11 cellular contexts compared by ENCODE assay signal in genomic region chr1:21673277-21673780, GRCh38. TPM values are rescaled to one million over a fixed set of nuclear protein-coding genes. Genes with fewer than 3 reads are reported as not detected.
DNase-seq lines count a peak whose midpoint lies in the region; ATAC-seq, FAIRE-seq and TF ChIP-seq lines count a peak whose summit lies in the region.
"Had no signal": no experiment of that assay in that cellular context is flagged by ENCODE, and none has a peak within 500 bp of the region (broad histone marks: within the 10 kb centered on the region; RNA-seq: fewer than 3 reads in every experiment).

No MANE protein-coding gene starts in this region.

- H2BK5ac ChIP-seq in H1 (ENCODE audit: low read depth, low read length), result no peak overlapping the region; the same call in 1 of the 2 replicates

- peaks cover 13% of the 10 kb centered on the region for H3K23me2 ChIP-seq in H1 (ENCODE audit: low read depth, low read length)

- no peak overlapping the region for H3K9ac ChIP-seq in H1 (replicated peaks in 1 of 4; ENCODE audit: extremely low read depth in 1 of 4, low read depth in 3 of 4, low read length in 3 of 4)
- H3K9ac ChIP-seq: parathyroid adenoma had no signal

- H3K23ac ChIP-seq in H1 (ENCODE audit: insufficient read length), result no peak overlapping the region

- H3K27me3 ChIP-seq in H1 (replicated peaks in 1 of 4; ENCODE audit: control insufficient read depth in 3 of 4, extremely low read depth in 1 of 4, insufficient read depth in 3 of 4, low read length in 3 of 4) (peaks cover 0 to 17% (median 12%) of the 10 kb centered on the region in 4 experiments; a peak in 5 of 7 replicates), ovary (no peaks in the 10 kb centered on the region)

- 80% methylated on average over 9 of the region's 9 CpGs; no CpG with 5 or more reads in 1 of the 2 experiments for WGBS in H1 (ENCODE audit: extremely low coverage in 1 of 2, insufficient coverage in 1 of 2, insufficient read length in 1 of 2, insufficient replicate concordance in 2 of 2, low coverage in 1 of 2, low lambda C conversion rate in 2 of 2, missing lambda C conversion rate in 1 of 2), 2 experiments
- WGBS in ovary, 3 donors, result 1 to 3% (median 1%) methylated on average over 9 of the region's 9 CpGs

- peaks cover 0 to 2% of the 10 kb centered on the region in 2 experiments for H4K20me1 ChIP-seq in H1 (replicated peaks in 1 of 2; ENCODE audit: control insufficient read depth in 1 of 2, insufficient read depth in 2 of 2, low read length in 2 of 2)

- TF ChIP-seq POLR2A in H1 (IDR thresholded peaks at IDR 0.05; ENCODE audit: control extremely low read depth in 1 of 2, low read depth in 2 of 2, low read length in 2 of 2) (peak in 1 of 2 experiments; percentile 16; a peak in 1 of 3 replicates), ovary (IDR thresholded peaks at IDR 0.05) (no peak)

- peaks cover 0 to 1% (median 0%) of the 10 kb centered on the region in 4 experiments; a peak in 1 of 8 replicates for H3K36me3 ChIP-seq in H1 (ENCODE audit: control insufficient read depth in 2 of 4, insufficient read depth in 4 of 4, low read length in 3 of 4)
- H3K36me3 ChIP-seq in ovary, result no peaks in the 10 kb centered on the region
- H3K36me3 ChIP-seq: cardiac muscle cell had no signal

- no peaks in the 10 kb centered on the region for H3K79me2 ChIP-seq in H1 (ENCODE audit: control insufficient read depth in 1 of 2, insufficient read depth in 2 of 2, low read length in 2 of 2)
- H3K79me2 ChIP-seq: parathyroid adenoma had no signal

- H3K4ac ChIP-seq in H1 (replicated peaks; ENCODE audit: insufficient read length, low read depth, low read length), result no peak overlapping the region

- H2AFZ ChIP-seq in H1 (ENCODE audit: low read length), result no peak overlapping the region
- H2AFZ ChIP-seq: parathyroid adenoma had no signal

- H3K9me3 ChIP-seq in H1 (ENCODE audit: insufficient read depth in 2 of 2, low read depth in 1 of 2, low read length in 1 of 2), result no peaks in the 10 kb centered on the region
- no peaks in the 10 kb centered on the region for H3K9me3 ChIP-seq in ovary

- no peak overlapping the region for H3K18ac ChIP-seq in H1 (ENCODE audit: extremely low read depth, low read length)

- TF ChIP-seq EP300 in H1 (IDR thresholded peaks at IDR 0.05; ENCODE audit: borderline replicate concordance in 1 of 2, low read depth in 2 of 2, low read length in 2 of 2) (no peak), ovary (IDR thresholded peaks at IDR 0.05) (no peak)

- POLR2A ChIA-PET in H1 (lab: Charles Lee; ENCODE audit: partially characterized antibody), result interaction anchor here (0.9 to 2.0 kb wide), 3 partner anchors 18 to 221 kb away, joined by 3 to 6 read pairs (median 3); no protein-coding TSS in a partner anchor

- H4K91ac ChIP-seq in H1 (replicated peaks; ENCODE audit: insufficient read length, low read length), result no peak overlapping the region

- H2BK20ac ChIP-seq in H1 (ENCODE audit: low read length), result no peak overlapping the region

- no peak for ATAC-seq in HG03175 (IDR thresholded peaks at IDR 0.05; ENCODE audit: unreplicated experiment)

- no peak overlapping the region for H3K4me2 ChIP-seq in H1 (ENCODE audit: insufficient read depth in 1 of 2, low read depth in 2 of 2, low read length in 2 of 2)

- TF ChIP-seq CTCF in H1 (IDR thresholded peaks at IDR 0.05; ENCODE audit: control extremely low read depth in 1 of 3, insufficient read depth in 1 of 3, low read depth in 1 of 3, low read length in 3 of 3) (no peak), ovary (IDR thresholded peaks at IDR 0.05) (no peak), GM10266 (IDR thresholded peaks at IDR 0.05; ENCODE audit: control insufficient read depth, insufficient read depth, low read depth, missing control alignments) (no peak)

- peaks cover 0 to 21% (median 7%) of the 10 kb centered on the region in 4 experiments; a peak in 6 of 7 replicates for H3K4me1 ChIP-seq in H1 (replicated peaks in 1 of 4; ENCODE audit: control insufficient read depth in 3 of 4, insufficient read depth in 4 of 4, low read length in 3 of 4)
- H3K4me1 ChIP-seq in ovary (ENCODE audit: insufficient read depth), result peaks cover 17% of the 10 kb centered on the region
- H3K4me1 ChIP-seq: parathyroid adenoma had no signal

- TF ChIP-seq RAD21 in H1 (IDR thresholded peaks at IDR 0.05 in 1 of 2, conservative IDR thresholded peaks at IDR 0.05 in 1 of 2; ENCODE audit: low read depth in 2 of 2, low read length in 2 of 2), result no peak

- no peak overlapping the region for H3K14ac ChIP-seq in H1 (ENCODE audit: insufficient read length)

- FAIRE-seq in H1 (lab: Jason Lieb, UNC), result no peak

- peak overlapping the region; percentile 7; the same call in 1 of the 2 replicates for H4K8ac ChIP-seq in H1 (ENCODE audit: extremely low read depth, insufficient read depth, low read length)

- no peak overlapping the region for H2BK15ac ChIP-seq in H1 (ENCODE audit: low read length)

- no peak overlapping the region for H2AK5ac ChIP-seq in H1 (ENCODE audit: low read depth, low read length)

- no peak overlapping the region for H3K4me3 ChIP-seq in H1 (ENCODE audit: extremely low read depth in 1 of 4, insufficient read depth in 2 of 4, low read depth in 3 of 4, low read length in 4 of 4)
- no peak overlapping the region for H3K4me3 ChIP-seq in ovary
- H3K4me3 ChIP-seq: cardiac muscle cell had no signal

- no peak overlapping the region for H3K56ac ChIP-seq in H1 (replicated peaks; ENCODE audit: insufficient read length, low read depth, low read length)

- intact Hi-C loops in ovary (cut with DNase I), result no loop called here

- DNase-seq in DMS79 treated with DMSO at 0.1 percent for 48 hours (lab: John Stamatoyannopoulos, UW) (peak; percentile 50), NCI-H69 (lab: John Stamatoyannopoulos, UW) (peak; percentile 38), H1 (ENCODE audit: low read depth in 1 of 2, low spot score in 2 of 2) (peak in 1 of 2 experiments; percentile 45), ovary (peak; percentile 56 to 70 (median 61)), HPDE6-E6E7 (ENCODE audit: extremely low spot score) (no peak), GM10266 (ENCODE audit: extremely low spot score) (no peak)
- no peak for DNase-seq in stimulated activated CD4-positive, alpha-beta T cell treated with anti-CD3 and anti-CD28 coated beads, Interleukin-4, amount 100 ng/mL, for 4 hours
- DNase-seq: NCI-H774 had no signal

- no peak overlapping the region for H2BK120ac ChIP-seq in H1 (replicated peaks; ENCODE audit: low read depth, low read length)

- H3K27ac ChIP-seq in H1 (ENCODE audit: low read depth, low read length) (no peak overlapping the region), ovary (no peak overlapping the region)
- H3K27ac ChIP-seq: cardiac muscle cell, parathyroid adenoma had no signal

- CTCF ChIA-PET in H1 (lab: Charles Lee; ENCODE audit: partially characterized antibody), result interaction anchor here (0.9 to 1.3 kb wide), 3 partner anchors 9 to 109 kb away, joined by 3 to 6 read pairs (median 3); no protein-coding TSS in a partner anchor

- no peaks in the 10 kb centered on the region for H3K79me1 ChIP-seq in H1 (ENCODE audit: low read depth, low read length)

- H2BK12ac ChIP-seq in H1 (ENCODE audit: low read depth, low read length), result no peak overlapping the region

- H4K5ac ChIP-seq in H1 (ENCODE audit: insufficient read length, low read depth, low read length), result no peak overlapping the region

TF ChIP-seq in H1, 55 proteins besides CTCF, POLR2A, EP300 and RAD21:
- TF ChIP-seq KDM5A (IDR thresholded peaks at IDR 0.05; ENCODE audit: low read length), result no peak
- TF ChIP-seq TBP (IDR thresholded peaks at IDR 0.05; ENCODE audit: low read depth, low read length), result no peak
- TF ChIP-seq RXRA (IDR thresholded peaks at IDR 0.05; ENCODE audit: insufficient read depth, low read depth, low read length), result no peak
- no peak for TF ChIP-seq CBX8 (IDR thresholded peaks at IDR 0.05; ENCODE audit: borderline replicate concordance, low read depth, low read length)
TF ChIP-seq in H1: peak in this region for 0.

RNA-seq across cellular contexts. Expression of gene RAP1GAP, which starts 4.2 kb away (rescaled TPM):
- 7.8 and 8.4 TPM in 2 replicates for total RNA-seq in H1 (2021; fragmentation: NEBNext Ultra II Directional; extraction: Animal tissue kit (Norgen Biotek cat#: 25700))
- polyA plus RNA-seq in H1 (2011; rRNA removed), result 8.4 and 9.9 TPM in 2 replicates
- polyA plus RNA-seq in H1 (2011; cell fraction: cytosol; rRNA removed), result 8.0 TPM
- polyA plus RNA-seq in H1 (2011; cell fraction: nucleus; rRNA removed), result 26.1 TPM
- 6.9 to 9.7 TPM (median 8.3 TPM) in 4 replicates for polyA plus RNA-seq in H1 (2012, experiment 1 of 2)
- polyA plus RNA-seq in H1 (2012, experiment 2 of 2), result 7.0 TPM
- 5.6 TPM for polyA plus RNA-seq in H1 (2013, experiment 1 of 2)
- 6.1 TPM for polyA plus RNA-seq in H1 (2013, experiment 2 of 2)
- polyA minus RNA-seq in H1 (2011; rRNA and poly(A)+ RNA removed), result 7.7 and 11.9 TPM in 2 replicates
- 4.9 TPM for polyA minus RNA-seq in H1 (2011; cell fraction: cytosol; rRNA and poly(A)+ RNA removed)
- 6.0 TPM for polyA minus RNA-seq in H1 (2011; cell fraction: nucleus; rRNA and poly(A)+ RNA removed)
- 1 to 10 TPM in 6 of 7 donors, under 1 TPM in 1; 0.60 to 9.4 (median 2.8) TPM for total RNA-seq in ovary
- 1 to 10 TPM; 1.1 to 4.6 TPM for polyA plus RNA-seq in ovary

Comparison
In these comparisons a context has a peak if more than half of its experiments do, and no peak if none do; other contexts are left out.
1. DNase-seq: peak in DMS79 treated with DMSO at 0.1 percent for 48 hours (single experiment), NCI-H69 (single experiment) and ovary (5 of 5); none in HPDE6-E6E7 (single experiment), GM10266 (single experiment) and stimulated activated CD4-positive, alpha-beta T cell treated with anti-CD3 and anti-CD28 coated beads, Interleukin-4, amount 100 ng/mL, for 4 hours (0 of 2).